Comparison of ENCODE assay signal across 12 cellular contexts in genomic region chrX:9562851-9563250, GRCh38.
DNase-seq lines count a peak whose midpoint lies in the region; ATAC-seq, FAIRE-seq and TF ChIP-seq lines count a peak whose summit lies in the region.
"Had no signal": no experiment of that assay in that cellular context is flagged by ENCODE, and none has a peak within 500 bp of the region (broad histone marks: within the 10 kb centered on the region; RNA-seq: fewer than 3 reads in every experiment).

No MANE protein-coding gene starts in this region.

- POLR2A ChIA-PET in RWPE1 (lab: Yijun Ruan, JAX; ENCODE audit: low non-redundant PET) = no interaction called here

- H3K27me3 ChIP-seq in osteoblast (ENCODE audit: insufficient read depth, low read length) (no peaks in the 10 kb centered on the region), H7 (ENCODE audit: control insufficient read depth, insufficient read depth, low read length) (no peaks in the 10 kb centered on the region)

- H3K4me2 ChIP-seq in osteoblast (ENCODE audit: insufficient read depth, low read length) = peak overlapping the region; percentile 26

- H3K4me1 ChIP-seq in osteoblast (ENCODE audit: insufficient read depth, low read length) = peaks cover 22% of the 10 kb centered on the region
- H3K4me1 ChIP-seq: Caco-2 had no signal

- no peaks in the 10 kb centered on the region for H3K9me3 ChIP-seq in osteoblast (ENCODE audit: low read depth, low read length)
- H3K9me3 ChIP-seq: Caco-2 had no signal

- no peak for TF ChIP-seq CTCF in RWPE1 (conservative IDR thresholded peaks at IDR 0.05; ENCODE audit: low read depth)
- TF ChIP-seq CTCF in fibroblast of mammary gland (conservative IDR thresholded peaks at IDR 0.05; ENCODE audit: control insufficient read depth, insufficient read depth, low read depth, low read length) = no peak
- no peak for TF ChIP-seq CTCF in osteoblast (IDR thresholded peaks at IDR 0.05; ENCODE audit: extremely low read depth, low read depth, low read length)

- H3K79me2 ChIP-seq in osteoblast (ENCODE audit: insufficient read depth, low read length) = no peaks in the 10 kb centered on the region

- no peak for FAIRE-seq in GM19239 (lab: Jason Lieb, UNC)

- CTCF ChIA-PET in RWPE1 (lab: Yijun Ruan, JAX) = interaction anchor here (0.7 kb wide), 1 partner anchor 125 kb away, joined by 4 read pairs; no protein-coding TSS in a partner anchor

- no peak overlapping the region for H2AFZ ChIP-seq in osteoblast (ENCODE audit: low read length)

- H3K4me3 ChIP-seq in fibroblast of mammary gland (ENCODE audit: control insufficient read depth, low read depth, low read length) = no peak overlapping the region
- no peak overlapping the region for H3K4me3 ChIP-seq in osteoblast (ENCODE audit: insufficient read depth, low read length)
- H3K4me3 ChIP-seq in H7 (ENCODE audit: insufficient read depth, low read depth, low read length) = no peak overlapping the region

- no peak for ATAC-seq in HG03342 (IDR thresholded peaks at IDR 0.05; ENCODE audit: unreplicated experiment)

- H3K36me3 ChIP-seq in osteoblast (ENCODE audit: insufficient read depth, low read length) (no peaks in the 10 kb centered on the region), H7 (replicated peaks; ENCODE audit: control insufficient read depth, insufficient read depth, low read length) (no peaks in the 10 kb centered on the region)

- no peaks in the 10 kb centered on the region for H4K20me1 ChIP-seq in osteoblast (ENCODE audit: insufficient read depth, low read length)

- H3K27ac ChIP-seq in RWPE1 = no peak overlapping the region
- peak overlapping the region; percentile 1 for H3K27ac ChIP-seq in osteoblast (ENCODE audit: low read depth, low read length)

- DNase-seq in Daoy (ENCODE audit: low read depth) (peak; percentile 84), RWPE1 (ENCODE audit: low spot score) (peak; percentile 29), fibroblast of mammary gland (ENCODE audit: low read depth) (peak; percentile 73), osteoblast (ENCODE audit: insufficient read length, low spot score, missing footprints) (peak; percentile 64), H7 (no peak), GM19239 (ENCODE audit: insufficient read length, low spot score) (no peak)
- DNase-seq in activated CD4-positive, alpha-beta T cell treated with anti-CD3 and anti-CD28 coated beads, Interleukin-2, amount 50 U/mL, for 48 hours = no peak
- DNase-seq: activated CD4-positive, alpha-beta T cell treated with anti-CD3 and anti-CD28 coated beads, Interleukin-2, amount 10 ng/mL, durations not matched to agents 24 days and 14 days; H9; SHP77 had no signal

Comparison
In these comparisons a context has a peak if more than half of its experiments do, and no peak if none do; other contexts are left out.
1. DNase-seq: peak in Daoy (single experiment), RWPE1 (single experiment), fibroblast of mammary gland (single experiment) and osteoblast (single experiment); none in H7 (single experiment), GM19239 (single experiment) and activated CD4-positive, alpha-beta T cell treated with anti-CD3 and anti-CD28 coated beads, Interleukin-2, amount 50 U/mL, for 48 hours (0 of 2).